23 cellular contexts compared by ENCODE assay signal in genomic region chr1:60342569-60342968, GRCh38.
"Had no signal": no experiment of that assay in that cellular context is flagged by ENCODE, and none has a peak within 500 bp of the region (broad histone marks: within the 10 kb centered on the region; RNA-seq: fewer than 3 reads in every experiment).

No MANE protein-coding gene starts in this region.

- H3K4me3 ChIP-seq: colonic mucosa, esophagus squamous epithelium, heart right ventricle, lower lobe of right lung, prostate gland, right atrium auricular region, stomach, thyroid gland had no signal

- DNase-seq: colonic mucosa; effector CD8-positive, alpha-beta T cell; endodermal cell; erythroblast; esophagus squamous epithelium; glutamatergic neuron; heart right ventricle; hippocampal formation; kidney glomerular epithelial cell; left ventricle myocardium superior; lower lobe of right lung; naive thymus-derived CD8-positive, alpha-beta T cell; nephron progenitor cell; nucleus accumbens; stimulated activated CD4-positive, alpha-beta T cell treated with anti-CD3 and anti-CD28 coated beads, Interleukin-2, amount 100 ng/mL, for 24 hours; stimulated activated CD4-positive, alpha-beta T cell treated with anti-CD3 and anti-CD28 coated beads, Interleukin-4, amount 100 ng/mL, for 24 hours; stimulated activated naive CD4-positive, alpha-beta T cell treated with Interleukin-2 at 50 U/mL for 16 hours; stomach; thyroid gland had no signal

- H3K9me3 ChIP-seq: colonic mucosa, esophagus squamous epithelium, heart right ventricle, lower lobe of right lung, prostate gland, right atrium auricular region, stomach, thyroid gland had no signal

- H3K36me3 ChIP-seq: colonic mucosa, esophagus squamous epithelium, heart right ventricle, lower lobe of right lung, prostate gland, right atrium auricular region, stomach, thyroid gland had no signal

- H3K27me3 ChIP-seq: colonic mucosa, heart right ventricle, right atrium auricular region, stomach, thyroid gland had no signal

- H3K27ac ChIP-seq: colonic mucosa, esophagus squamous epithelium, heart right ventricle, lower lobe of right lung, prostate gland, right atrium auricular region, stomach, thyroid gland had no signal

- H3K4me1 ChIP-seq: colonic mucosa, esophagus squamous epithelium, heart right ventricle, lower lobe of right lung, prostate gland, right atrium auricular region, stomach, thyroid gland had no signal

- ATAC-seq: heart right ventricle; left ventricle myocardium superior; lower lobe of right lung; naive thymus-derived CD8-positive, alpha-beta T cell; sciatic nerve; stimulated activated effector memory CD8-positive, alpha-beta T cell treated with anti-CD3 and anti-CD28 coated beads, Interleukin-12 subunit alpha, Interleukin-12 subunit beta, amount 100 ng/mL, for 72 hours had no signal
